8 cellular contexts compared by ENCODE assay signal in the genomic region with DNA sequence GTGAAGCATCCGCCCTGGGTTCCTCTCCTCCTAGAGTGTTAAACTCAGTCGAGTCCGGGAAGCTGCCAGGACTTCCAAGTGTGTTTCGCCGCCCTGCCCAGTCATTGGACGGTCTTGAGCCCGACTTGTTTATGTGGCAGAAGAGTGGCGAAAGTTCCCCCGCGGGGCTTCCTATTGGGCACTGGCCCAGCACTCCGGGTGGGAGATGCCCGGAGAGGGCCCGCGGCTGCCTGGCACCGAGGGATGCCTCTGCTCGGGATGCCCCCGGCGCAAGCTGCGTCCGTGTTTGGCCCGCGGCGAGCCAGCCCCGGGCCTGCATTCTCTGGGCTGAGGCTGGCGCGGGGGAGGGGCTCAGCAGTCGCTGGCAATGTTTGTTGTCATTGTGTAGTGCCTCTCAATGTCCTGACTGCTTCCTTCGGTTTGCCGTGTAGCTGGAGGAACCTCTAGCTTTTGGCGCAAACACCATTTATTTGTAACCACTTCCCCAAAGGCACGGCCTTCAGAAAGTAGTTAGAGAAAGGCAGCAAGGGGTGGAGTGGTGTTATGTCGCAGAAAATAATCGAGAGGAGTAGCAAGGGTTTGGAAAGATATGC. TPM values are rescaled to one million over a fixed set of nuclear protein-coding genes. Genes with fewer than 3 reads are reported as not detected.
DNase-seq lines count a peak whose midpoint lies in the region; ATAC-seq lines count a peak whose summit lies in the region.

No MANE protein-coding gene starts in this region.

- H3K4me1 ChIP-seq in HUES6 (ENCODE audit: control insufficient read depth, insufficient read depth, low read length) (peaks cover 21% of the 10 kb centered on the region), duodenal mucosa (ENCODE audit: control insufficient read depth in 1 of 2, insufficient read depth in 2 of 2, low read length in 2 of 2) (peaks cover 5 to 11% of the 10 kb centered on the region in 2 donors)

- no peaks in the 10 kb centered on the region for H3K36me3 ChIP-seq in HUES6 (ENCODE audit: control insufficient read depth, insufficient read depth, low read length)
- H3K36me3 ChIP-seq in duodenal mucosa (ENCODE audit: control insufficient read depth in 1 of 2, insufficient read depth in 2 of 2, low read length in 2 of 2): no peaks in the 10 kb centered on the region

- peak overlapping the region; percentile 94 for H3K4me3 ChIP-seq in HUES6 (ENCODE audit: low read depth, low read length)
- H3K4me3 ChIP-seq in duodenal mucosa (ENCODE audit: low read depth in 1 of 2, low read length in 2 of 2): peak overlapping the region; percentile 92 to 94

- H3K27ac ChIP-seq in HUES6 (ENCODE audit: low read depth, low read length) (peak overlapping the region; percentile 3; the same call in 1 of the 2 replicates), duodenal mucosa (ENCODE audit: low read depth, low read length) (peak overlapping the region; percentile 88)

- H3K4me3 Mint-ChIP-seq in T-helper 1 cell treated with Interleukin-12 subunit alpha and Interleukin-12 subunit beta and Interleukin-4 antibody, amounts not matched to agents 30 μg/mL and 1 μg/mL, for 36 hours: peak overlapping the region; percentile 81

- H3K27ac Mint-ChIP-seq in T-helper 1 cell treated with Interleukin-12 subunit alpha and Interleukin-12 subunit beta and Interleukin-4 antibody, amounts not matched to agents 30 μg/mL and 1 μg/mL, for 36 hours: no peak overlapping the region

- DNase-seq in CD1c-positive myeloid dendritic cell (ENCODE audit: extremely low spot score) (peak; percentile 61), left lobe of liver (ENCODE audit: low spot score) (peak; percentile 77), NCI-H1436 treated with DMSO at 0.1 percent for 48 hours (lab: John Stamatoyannopoulos, UW) (no peak)
- peak; percentile 5 for DNase-seq in stimulated activated CD4-positive, alpha-beta T cell treated with anti-CD3 and anti-CD28 coated beads, Interleukin-1b, Interleukin-23, amount 100 ng/mL, for 48 hours

- H3K27me3 ChIP-seq in HUES6 (ENCODE audit: control insufficient read depth, insufficient read depth, low read length) (peaks cover 21% of the 10 kb centered on the region), duodenal mucosa (ENCODE audit: control insufficient read depth in 1 of 2, insufficient read depth in 2 of 2, low read length in 2 of 2) (no peaks in the 10 kb centered on the region)

- H3K27me3 Mint-ChIP-seq in T-helper 1 cell treated with Interleukin-12 subunit alpha and Interleukin-12 subunit beta and Interleukin-4 antibody, amounts not matched to agents 30 μg/mL and 1 μg/mL, for 36 hours (ENCODE audit: low read depth): peaks cover 69% of the 10 kb centered on the region

- ATAC-seq in GM19328 (IDR thresholded peaks at IDR 0.05; ENCODE audit: unreplicated experiment) (peak; percentile 34), left lobe of liver (peak; percentile 85)

- no peaks in the 10 kb centered on the region for H3K9me3 ChIP-seq in HUES6 (ENCODE audit: control insufficient read depth, insufficient read depth, low read depth, low read length)
- H3K9me3 ChIP-seq in duodenal mucosa (ENCODE audit: control insufficient read depth in 1 of 2, low read length in 2 of 2): no peaks in the 10 kb centered on the region

- H3K36me3 Mint-ChIP-seq in T-helper 1 cell treated with Interleukin-12 subunit alpha and Interleukin-12 subunit beta and Interleukin-4 antibody, amounts not matched to agents 30 μg/mL and 1 μg/mL, for 36 hours (ENCODE audit: low read depth): no peaks in the 10 kb centered on the region

- H3K9ac ChIP-seq in HUES6 (ENCODE audit: low read length): peak overlapping the region; percentile 83
- peak overlapping the region; percentile 86 to 88 for H3K9ac ChIP-seq in duodenal mucosa (ENCODE audit: low read depth in 1 of 2, low read length in 2 of 2)

- H3K4me1 Mint-ChIP-seq in T-helper 1 cell treated with Interleukin-12 subunit alpha and Interleukin-12 subunit beta and Interleukin-4 antibody, amounts not matched to agents 30 μg/mL and 1 μg/mL, for 36 hours (ENCODE audit: low read depth): peaks cover 7% of the 10 kb centered on the region

- no peaks in the 10 kb centered on the region for H3K9me3 Mint-ChIP-seq in T-helper 1 cell treated with Interleukin-12 subunit alpha and Interleukin-12 subunit beta and Interleukin-4 antibody, amounts not matched to agents 30 μg/mL and 1 μg/mL, for 36 hours

RNA-seq across cellular contexts. Expression of a gene that starts 1.2 kb away (rescaled TPM):
- total RNA-seq in left lobe of liver: 12.5 TPM
